Comparison of ENCODE assay signal across 21 cellular contexts in the genomic region with DNA sequence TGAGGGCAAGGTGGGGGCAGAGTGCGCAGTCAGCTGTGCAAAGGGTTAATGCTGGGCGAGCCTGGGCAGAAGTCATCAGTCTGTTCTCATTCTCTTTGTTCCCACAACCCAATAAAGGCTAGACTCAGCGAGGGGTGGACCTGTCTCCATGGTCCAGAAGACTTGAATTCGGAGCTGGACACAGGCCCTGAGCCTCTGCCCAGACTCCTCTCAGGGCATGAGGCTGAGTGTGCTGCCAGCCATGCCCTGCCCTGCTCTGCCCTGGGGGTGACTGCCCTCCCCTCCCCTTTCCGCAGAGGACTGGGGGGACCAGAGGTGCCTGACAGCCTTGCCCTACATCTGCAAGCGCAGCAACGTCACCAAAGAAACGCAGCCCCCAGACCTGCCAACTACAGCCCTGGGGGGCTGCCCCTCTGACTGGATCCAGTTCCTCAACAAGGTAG.
"Had no signal": no experiment of that assay in that cellular context is flagged by ENCODE, and none has a peak within 500 bp of the region (broad histone marks: within the 10 kb centered on the region; RNA-seq: fewer than 3 reads in every experiment).

No MANE protein-coding gene starts in this region.

- DNase-seq: activated CD8-positive, alpha-beta memory T cell treated with anti-CD3 and anti-CD28 coated beads for 24 hours; activated CD8-positive, alpha-beta memory T cell treated with anti-CD3 and anti-CD28 coated beads, Interleukin-2, amount 50 U/mL, for 48 hours; activated gamma-delta T cell treated with Interleukin-2 at 50 U/mL for 16 hours; activated T-cell treated with anti-CD3 and anti-CD28 coated beads, Interleukin-2, amount 50 U/mL, for 48 hours; adrenal gland; dermis blood vessel endothelial cell; effector memory CD4-positive, alpha-beta T cell; foreskin fibroblast; glutamatergic neuron; nephron progenitor cell; occipital lobe; small intestine; stimulated activated CD4-positive, alpha-beta T cell treated with anti-CD3 and anti-CD28 coated beads, Interleukin-4, amount 100 ng/mL, for 24 hours; stomach had no signal

- H3K27ac ChIP-seq: adrenal gland, prostate gland, stomach, upper lobe of left lung had no signal

- H3K36me3 ChIP-seq: adrenal gland, prostate gland had no signal

- H3K4me1 ChIP-seq: adrenal gland, prostate gland, stomach, upper lobe of left lung had no signal

- H3K4me3 ChIP-seq: adrenal gland, lung, prostate gland, stomach, upper lobe of left lung had no signal

- H3K9me3 ChIP-seq: adrenal gland, prostate gland, stomach, upper lobe of left lung had no signal

- ATAC-seq: activated CD4-positive, CD25-positive, alpha-beta regulatory T cell treated with anti-CD3 and anti-CD28 coated beads, Interleukin-2, amount 50 U/mL, for 24 hours; activated naive CD4-positive, alpha-beta T cell treated with anti-CD3 and anti-CD28 coated beads, Interleukin-2, amount 50 U/mL, for 72 hours; right cardiac atrium; stimulated activated effector memory CD8-positive, alpha-beta T cell treated with anti-CD3 and anti-CD28 coated beads, Interleukin-12 subunit alpha, Interleukin-12 subunit beta, amount 100 ng/mL, for 72 hours had no signal

- H3K27me3 ChIP-seq: adrenal gland, stomach, upper lobe of left lung had no signal
